1 cellular context compared by ENCODE assay signal in genomic region chr1:207910678-207911354, GRCh38.
A peak's percentile ranks its signal among the peaks of the same experiment; 100 is the strongest.
TF ChIP-seq lines count a peak whose summit lies in the region.

TSS of gene CD34 (minus strand) at chr1:207911125. CDS start at chr1:207911080, 45 bp downstream.

TF ChIP-seq in H1, 55 proteins besides CTCF, POLR2A, EP300 and RAD21 (continued from another document):
- TF ChIP-seq RNF2 (IDR thresholded peaks at IDR 0.05; ENCODE audit: borderline replicate concordance, low read depth, low read length, missing control alignments, poor library complexity, severe bottlenecking) (no peak), KDM4A (IDR thresholded peaks at IDR 0.05; ENCODE audit: low read depth, low read length, severe bottlenecking) (peak; percentile 75), CHD1 (IDR thresholded peaks at IDR 0.05; ENCODE audit: low read depth, low read length) (no peak), SUZ12 (IDR thresholded peaks at IDR 0.05; ENCODE audit: low read length) (peak; percentile 78; the same call in 1 of the 2 replicates), EZH2 (IDR thresholded peaks at IDR 0.05; ENCODE audit: low read depth, low read length, severe bottlenecking) (peak; percentile 62), E2F6 (IDR thresholded peaks at IDR 0.05) (peak; percentile 81), PHF8 (conservative IDR thresholded peaks at IDR 0.05; ENCODE audit: low read depth, low read length) (no peak), HDAC6 (IDR thresholded peaks at IDR 0.05; ENCODE audit: low read depth, low read length) (no peak), GABPA (IDR thresholded peaks at IDR 0.05; ENCODE audit: borderline replicate concordance, insufficient read depth, low read length) (no peak), NRF1 (IDR thresholded peaks at IDR 0.05; ENCODE audit: low read depth, low read length) (no peak), HDAC2 (IDR thresholded peaks at IDR 0.05; ENCODE audit: borderline replicate concordance in 1 of 2, low read depth in 2 of 2, low read length in 2 of 2) (no peak), TAF1 (IDR thresholded peaks at IDR 0.05; ENCODE audit: low read depth, low read length) (no peak), CBX5 (IDR thresholded peaks at IDR 0.05; ENCODE audit: low read depth, low read length) (no peak)
